22 cellular contexts compared by ENCODE assay signal in genomic region chr15:70490838-70491155, GRCh38.
DNase-seq lines count a peak whose midpoint lies in the region; ATAC-seq and TF ChIP-seq lines count a peak whose summit lies in the region.
"Had no signal": no experiment of that assay in that cellular context is flagged by ENCODE, and none has a peak within 500 bp of the region (broad histone marks: within the 10 kb centered on the region; RNA-seq: fewer than 3 reads in every experiment).

No MANE protein-coding gene starts in this region.

- peaks cover 21% of the 10 kb centered on the region for H3K27me3 Mint-ChIP-seq in activated T-cell treated with anti-CD3 and anti-CD28 coated beads, Interleukin-2, amount 50 U/mL, for 24 hours
- peaks cover 5% of the 10 kb centered on the region for H3K27me3 Mint-ChIP-seq in activated T-cell treated with anti-CD3 and anti-CD28 coated beads, Interleukin-2, amount 50 U/mL, for 4 hours (ENCODE audit: low read depth)
- peaks cover 42% of the 10 kb centered on the region for H3K27me3 Mint-ChIP-seq in dendritic cell treated with granulocyte-macrophage colony-stimulating factor and Interleukin-4, amounts not matched to agents 40 ng/mL and 50 ng/mL, for 4 days

- H3K9me3 ChIP-seq in spleen = no peaks in the 10 kb centered on the region
- H3K9me3 ChIP-seq: adrenal gland, heart left ventricle, SJCRH30 had no signal

- no peaks in the 10 kb centered on the region for H3K9me3 Mint-ChIP-seq in activated T-cell treated with anti-CD3 and anti-CD28 coated beads, Interleukin-2, amount 50 U/mL, for 24 hours
- H3K9me3 Mint-ChIP-seq in activated T-cell treated with anti-CD3 and anti-CD28 coated beads, Interleukin-2, amount 50 U/mL, for 4 hours = no peaks in the 10 kb centered on the region
- H3K9me3 Mint-ChIP-seq in dendritic cell treated with granulocyte-macrophage colony-stimulating factor and Interleukin-4, amounts not matched to agents 40 ng/mL and 50 ng/mL, for 4 days = no peaks in the 10 kb centered on the region

- peak overlapping the region; percentile 96 for H3K4me2 ChIP-seq in KMS-11

- H3K79me2 ChIP-seq in KMS-11 (ENCODE audit: insufficient read depth, low read depth) = no peaks in the 10 kb centered on the region

- intact Hi-C loops in dendritic cell treated with granulocyte-macrophage colony-stimulating factor and Interleukin-4, amounts not matched to agents 40 ng/mL and 50 ng/mL, for 4 days (cut with micrococcal nuclease) = no loop called here
- intact Hi-C loops in spleen (cut with DNase I; ENCODE audit: low total_unique reads) = no loop called here

- H3K4me1 ChIP-seq in KMS-11 (ENCODE audit: low read depth, poor library complexity, severe bottlenecking) (peaks cover 95% of the 10 kb centered on the region), spleen (peaks cover 23 to 100% (median 74%) of the 10 kb centered on the region in 6 donors)

- H3K4me3 Mint-ChIP-seq in activated T-cell treated with anti-CD3 and anti-CD28 coated beads, Interleukin-2, amount 50 U/mL, for 24 hours = no peak overlapping the region
- no peak overlapping the region for H3K4me3 Mint-ChIP-seq in activated T-cell treated with anti-CD3 and anti-CD28 coated beads, Interleukin-2, amount 50 U/mL, for 4 hours
- no peak overlapping the region for H3K4me3 Mint-ChIP-seq in dendritic cell treated with granulocyte-macrophage colony-stimulating factor and Interleukin-4, amounts not matched to agents 40 ng/mL and 50 ng/mL, for 4 days

- peaks cover 89% of the 10 kb centered on the region for H3K4me1 Mint-ChIP-seq in activated T-cell treated with anti-CD3 and anti-CD28 coated beads, Interleukin-2, amount 50 U/mL, for 24 hours (ENCODE audit: low read depth)
- peaks cover 80% of the 10 kb centered on the region for H3K4me1 Mint-ChIP-seq in activated T-cell treated with anti-CD3 and anti-CD28 coated beads, Interleukin-2, amount 50 U/mL, for 4 hours (ENCODE audit: low read depth)
- H3K4me1 Mint-ChIP-seq in dendritic cell treated with granulocyte-macrophage colony-stimulating factor and Interleukin-4, amounts not matched to agents 40 ng/mL and 50 ng/mL, for 4 days (ENCODE audit: low read depth) = peaks cover 99% of the 10 kb centered on the region

- H3K27ac ChIP-seq in KMS-11 (peak overlapping the region; percentile 98; the same call in 1 of the 2 replicates), spleen (no peak overlapping the region)
- H3K27ac ChIP-seq: adrenal gland, brain microvascular endothelial cell, SJCRH30 had no signal

- TF ChIP-seq CTCF in KMS-11 (conservative IDR thresholded peaks at IDR 0.05; ENCODE audit: low read depth, low read length) (no peak), spleen (IDR thresholded peaks at IDR 0.05 in 8 of 11, conservative IDR thresholded peaks at IDR 0.05 in 3 of 11) (no peak)

- H3K36me3 Mint-ChIP-seq in activated T-cell treated with anti-CD3 and anti-CD28 coated beads, Interleukin-2, amount 50 U/mL, for 24 hours (ENCODE audit: low read depth) = no peaks in the 10 kb centered on the region
- H3K36me3 Mint-ChIP-seq in activated T-cell treated with anti-CD3 and anti-CD28 coated beads, Interleukin-2, amount 50 U/mL, for 4 hours (ENCODE audit: insufficient read depth) = no peaks in the 10 kb centered on the region
- no peaks in the 10 kb centered on the region for H3K36me3 Mint-ChIP-seq in dendritic cell treated with granulocyte-macrophage colony-stimulating factor and Interleukin-4, amounts not matched to agents 40 ng/mL and 50 ng/mL, for 4 days (ENCODE audit: low read depth)

- no peaks in the 10 kb centered on the region for H3K36me3 ChIP-seq in KMS-11 (ENCODE audit: insufficient read depth)
- no peaks in the 10 kb centered on the region for H3K36me3 ChIP-seq in spleen
- H3K36me3 ChIP-seq: adrenal gland, brain microvascular endothelial cell, heart left ventricle, SJCRH30 had no signal

- TF ChIP-seq POLR2A in spleen (IDR thresholded peaks at IDR 0.05) = no peak

- DNase-seq in activated T-cell treated with anti-CD3 and anti-CD28 coated beads, Interleukin-2, amount 50 U/mL, for 24 hours = no peak
- no peak for DNase-seq in activated T-cell treated with anti-CD3 and anti-CD28 coated beads, Interleukin-2, amount 50 U/mL, for 4 hours
- DNase-seq in spleen (peak; percentile 51), 8988T (no peak), NCI-H226 (no peak), NCI-H1436 (lab: John Stamatoyannopoulos, UW) (no peak)
- DNase-seq: ACHN; activated effector memory CD4-positive, alpha-beta T cell treated with Interleukin-2 at 50 U/mL for 16 hours; adrenal gland; brain microvascular endothelial cell; C1 segment of cervical spinal cord; effector memory CD4-positive, alpha-beta T cell; foreskin fibroblast; NCI-H146; NCI-H524 treated with DMSO at 0.1 percent for 48 hours; retina; SJCRH30; small intestine; stimulated activated CD4-positive, alpha-beta T cell treated with anti-CD3 and anti-CD28 coated beads, Interleukin-2, amount 100 ng/mL, for 24 hours had no signal

- no peak for ATAC-seq in activated T-cell treated with anti-CD3 and anti-CD28 coated beads, Interleukin-2, amount 50 U/mL, for 4 hours
- ATAC-seq: heart left ventricle had no signal

- no peak overlapping the region for H3K4me3 ChIP-seq in KMS-11 (IDR thresholded peaks at IDR 0.05; ENCODE audit: insufficient read depth, low read depth, low read length)
- H3K4me3 ChIP-seq in spleen = no peak overlapping the region
- H3K4me3 ChIP-seq: adrenal gland, heart left ventricle, SJCRH30 had no signal

- peak overlapping the region; percentile 95 for H3K27ac Mint-ChIP-seq in activated T-cell treated with anti-CD3 and anti-CD28 coated beads, Interleukin-2, amount 50 U/mL, for 24 hours
- H3K27ac Mint-ChIP-seq in dendritic cell treated with granulocyte-macrophage colony-stimulating factor and Interleukin-4, amounts not matched to agents 40 ng/mL and 50 ng/mL, for 4 days = peak overlapping the region; percentile 99

- no peak overlapping the region for H2AFZ ChIP-seq in KMS-11 (ENCODE audit: low read depth)

- H4K20me1 ChIP-seq in KMS-11 (ENCODE audit: insufficient read depth) = no peaks in the 10 kb centered on the region

- WGBS in spleen, 5 donors = 76 to 88% (median 85%) methylated on average over 7 of the region's 7 CpGs

- no peak overlapping the region; the same call in 1 of the 2 replicates for H3K9ac ChIP-seq in KMS-11

- H3K27me3 ChIP-seq in KMS-11 (ENCODE audit: insufficient read depth, low read depth) (no peaks in the 10 kb centered on the region), spleen (replicated peaks in 1 of 7) (peaks cover 0 to 6% (median 0%) of the 10 kb centered on the region in 7 donors)
- H3K27me3 ChIP-seq: adrenal gland, brain microvascular endothelial cell, SJCRH30 had no signal
